ENCODE assay signal across 19 cellular contexts in genomic region chr18:70991577-70991976, GRCh38.
"Had no signal": no experiment of that assay in that cellular context is flagged by ENCODE, and none has a peak within 500 bp of the region (broad histone marks: within the 10 kb centered on the region; RNA-seq: fewer than 3 reads in every experiment).

No MANE protein-coding gene starts in this region.

- H3K4me1 ChIP-seq: esophagus squamous epithelium, gastrocnemius medialis, prostate gland, right atrium auricular region, transverse colon had no signal

- ATAC-seq: gastrocnemius medialis; natural killer cell; stimulated activated effector memory CD8-positive, alpha-beta T cell treated with anti-CD3 and anti-CD28 coated beads, Interleukin-12 subunit alpha, Interleukin-12 subunit beta, amount 100 ng/mL, for 72 hours had no signal

- H3K27ac ChIP-seq: brain microvascular endothelial cell, esophagus squamous epithelium, gastrocnemius medialis, ovary, prostate gland, right atrium auricular region, transverse colon had no signal

- H3K36me3 Mint-ChIP-seq: natural killer cell; stimulated activated effector memory CD8-positive, alpha-beta T cell treated with anti-CD3 and anti-CD28 coated beads, Interleukin-12 subunit alpha, Interleukin-12 subunit beta, amount 100 ng/mL, for 72 hours had no signal

- H3K4me3 ChIP-seq: esophagus squamous epithelium, gastrocnemius medialis, ovary, prostate gland, right atrium auricular region, transverse colon had no signal

- H3K27ac Mint-ChIP-seq: activated naive CD4-positive, alpha-beta T cell treated with anti-CD3 and anti-CD28 coated beads, Interleukin-2, amount 50 U/mL, for 24 hours; natural killer cell; stimulated activated effector memory CD8-positive, alpha-beta T cell treated with anti-CD3 and anti-CD28 coated beads, Interleukin-12 subunit alpha, Interleukin-12 subunit beta, amount 100 ng/mL, for 72 hours had no signal

- H3K4me1 Mint-ChIP-seq: activated naive CD4-positive, alpha-beta T cell treated with anti-CD3 and anti-CD28 coated beads, Interleukin-2, amount 50 U/mL, for 24 hours; natural killer cell; stimulated activated effector memory CD8-positive, alpha-beta T cell treated with anti-CD3 and anti-CD28 coated beads, Interleukin-12 subunit alpha, Interleukin-12 subunit beta, amount 100 ng/mL, for 72 hours had no signal

- H3K9me3 ChIP-seq: gastrocnemius medialis, ovary, prostate gland, right atrium auricular region, transverse colon had no signal

- H3K27me3 Mint-ChIP-seq: activated naive CD4-positive, alpha-beta T cell treated with anti-CD3 and anti-CD28 coated beads, Interleukin-2, amount 50 U/mL, for 24 hours had no signal

- DNase-seq: activated CD4-positive, alpha-beta T cell treated with anti-CD3 and anti-CD28 coated beads for 1 hour; activated CD4-positive, alpha-beta T cell treated with anti-CD3 and anti-CD28 coated beads, Interleukin-2, amount 50 U/mL, for 1 hour; activated gamma-delta T cell treated with Interleukin-2 at 50 U/mL for 16 hours; activated T-cell treated with anti-CD3 and anti-CD28 coated beads, Interleukin-2, amount 50 U/mL, for 1 hour; anterior cingulate cortex; brain microvascular endothelial cell; caudate nucleus; esophagus squamous epithelium; gastrocnemius medialis; hippocampal formation; midbrain; natural killer cell; ovary; T-helper 1 cell; transverse colon had no signal

- H3K4me3 Mint-ChIP-seq: activated naive CD4-positive, alpha-beta T cell treated with anti-CD3 and anti-CD28 coated beads, Interleukin-2, amount 50 U/mL, for 24 hours; natural killer cell; stimulated activated effector memory CD8-positive, alpha-beta T cell treated with anti-CD3 and anti-CD28 coated beads, Interleukin-12 subunit alpha, Interleukin-12 subunit beta, amount 100 ng/mL, for 72 hours had no signal

- H3K27me3 ChIP-seq: brain microvascular endothelial cell, esophagus squamous epithelium, gastrocnemius medialis, ovary, right atrium auricular region, transverse colon had no signal

- H3K36me3 ChIP-seq: brain microvascular endothelial cell, esophagus squamous epithelium, gastrocnemius medialis, ovary, prostate gland, right atrium auricular region, transverse colon had no signal
